23 cellular contexts compared by ENCODE assay signal in the genomic region with DNA sequence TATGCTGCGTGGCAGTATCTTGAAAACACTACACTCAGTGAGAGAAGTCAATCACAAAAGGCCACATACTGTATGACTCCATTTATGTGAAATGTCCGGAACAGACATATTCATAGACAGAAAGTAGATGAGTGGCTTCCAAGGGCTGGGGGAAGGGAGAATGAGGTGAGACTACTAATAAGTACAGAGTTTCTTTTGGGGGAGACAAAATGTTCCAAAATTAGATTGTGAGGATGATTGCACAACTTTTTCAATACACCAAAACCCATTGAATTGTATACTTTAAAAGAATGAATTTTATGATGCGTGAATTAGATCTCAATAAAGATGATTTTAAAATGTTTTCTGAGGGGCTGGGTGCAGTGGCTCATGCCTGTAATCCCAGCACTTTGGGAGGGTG. TPM values are rescaled to one million over a fixed set of nuclear protein-coding genes. Genes with fewer than 3 reads are reported as not detected.
DNase-seq lines count a peak whose midpoint lies in the region; ATAC-seq, FAIRE-seq and TF ChIP-seq lines count a peak whose summit lies in the region.
"Had no signal": no experiment of that assay in that cellular context is flagged by ENCODE, and none has a peak within 500 bp of the region (broad histone marks: within the 10 kb centered on the region; RNA-seq: fewer than 3 reads in every experiment).

No MANE protein-coding gene starts in this region.

- intact Hi-C loops in K562 (cut with micrococcal nuclease), result no loop called here

- no peaks in the 10 kb centered on the region for H3K4me1 Mint-ChIP-seq in activated CD8-positive, alpha-beta memory T cell treated with anti-CD3 and anti-CD28 coated beads, Interleukin-2, amount 10 ng/mL, durations not matched to agents 7 days and 5 days
- H3K4me1 Mint-ChIP-seq: CD14-positive monocyte; CD4-positive, alpha-beta memory T cell had no signal

- H3K36me3 Mint-ChIP-seq in activated CD8-positive, alpha-beta memory T cell treated with anti-CD3 and anti-CD28 coated beads, Interleukin-2, amount 10 ng/mL, durations not matched to agents 7 days and 5 days, result no peaks in the 10 kb centered on the region
- H3K36me3 Mint-ChIP-seq: CD14-positive monocyte; CD4-positive, alpha-beta memory T cell had no signal

- no peak overlapping the region for H3K4me3 ChIP-seq in HEK293 (ENCODE audit: low read depth, low read length)
- H3K4me3 ChIP-seq in K562, result no peak overlapping the region
- H3K4me3 ChIP-seq: BLaER1 had no signal

- no peaks in the 10 kb centered on the region for H3K9me3 ChIP-seq in HEK293 (ENCODE audit: control insufficient read depth, insufficient read depth, low read depth, low read length)
- H3K9me3 ChIP-seq in K562 (replicated peaks; ENCODE audit: control insufficient read depth, insufficient read depth, low read depth, low read length), result no peaks in the 10 kb centered on the region
- H3K9me3 ChIP-seq: BLaER1 had no signal

- H3K36me3 ChIP-seq in HEK293 (ENCODE audit: control insufficient read depth in 2 of 2, insufficient read depth in 1 of 2, low read length in 2 of 2), result no peaks in the 10 kb centered on the region
- no peaks in the 10 kb centered on the region for H3K36me3 ChIP-seq in K562 (ENCODE audit: control insufficient read depth, insufficient read depth, low read length)
- H3K36me3 ChIP-seq: BLaER1 had no signal

- in situ Hi-C loops in K562 (cut with MboI), result no loop called here

- no TSS peak for BruUV-seq in K562 (replicated peaks; lab: Mats Ljungman, UMichigan)

- H3K9ac ChIP-seq in K562 (ENCODE audit: insufficient read depth in 1 of 2, low read depth in 2 of 2, low read length in 2 of 2), result no peak overlapping the region
- H3K9ac ChIP-seq: BLaER1 had no signal

- TF ChIP-seq CTCF in HEK293 (tag by site-specific recombination; IDR thresholded peaks at IDR 0.05), result no peak
- TF ChIP-seq CTCF in K562 (IDR thresholded peaks at IDR 0.05 in 2 of 3, conservative IDR thresholded peaks at IDR 0.05 in 1 of 3; ENCODE audit: insufficient read depth in 2 of 3, low read depth in 1 of 3, low read length in 3 of 3), result no peak

- H3K27ac Mint-ChIP-seq in activated CD8-positive, alpha-beta memory T cell treated with anti-CD3 and anti-CD28 coated beads, Interleukin-2, amount 10 ng/mL, durations not matched to agents 7 days and 5 days, result no peak overlapping the region
- H3K27ac Mint-ChIP-seq: CD14-positive monocyte; CD4-positive, alpha-beta memory T cell had no signal

- H3K4me1 ChIP-seq in HEK293 (ENCODE audit: control insufficient read depth, insufficient read depth, low read length), result no peaks in the 10 kb centered on the region
- no peaks in the 10 kb centered on the region for H3K4me1 ChIP-seq in K562 (replicated peaks in 1 of 2; ENCODE audit: control insufficient read depth in 2 of 2, insufficient read depth in 2 of 2, low read length in 2 of 2)

- ATAC-seq in activated CD8-positive, alpha-beta memory T cell treated with anti-CD3 and anti-CD28 coated beads, Interleukin-2, amount 10 ng/mL, durations not matched to agents 7 days and 5 days, result no peak
- ATAC-seq in K562 (no peak; the same call in 2 of the 3 replicates), GM21528 (IDR thresholded peaks at IDR 0.05; ENCODE audit: low FRiP score, unreplicated experiment) (no peak)
- ATAC-seq: HCT116 had no signal

- peaks cover 40 to 44% of the 10 kb centered on the region in 2 experiments; a peak in 4 of 5 replicates for H3K27me3 ChIP-seq in K562 (ENCODE audit: control insufficient read depth in 2 of 2, insufficient read depth in 2 of 2, low read length in 2 of 2)
- H3K27me3 ChIP-seq: BLaER1 had no signal

- H2AFZ ChIP-seq in K562 (ENCODE audit: low read depth, low read length), result no peak overlapping the region

- no peak for TF ChIP-seq EP300 in K562 (IDR thresholded peaks at IDR 0.05; ENCODE audit: low read length)

- TF ChIP-seq RAD21 in K562 (CRISPR knock-in tag; conservative IDR thresholded peaks at IDR 0.05 in 1 of 2, IDR thresholded peaks at IDR 0.05 in 1 of 2), result no peak

- FAIRE-seq in K562 (lab: Jason Lieb, UNC), result no peak
- FAIRE-seq: G401.6, GM12891 had no signal

- H3K9me3 Mint-ChIP-seq in activated CD8-positive, alpha-beta memory T cell treated with anti-CD3 and anti-CD28 coated beads, Interleukin-2, amount 10 ng/mL, durations not matched to agents 7 days and 5 days (ENCODE audit: low read depth), result no peaks in the 10 kb centered on the region

- DNase-seq in activated CD8-positive, alpha-beta memory T cell treated with anti-CD3 and anti-CD28 coated beads, Interleukin-2, amount 10 ng/mL, durations not matched to agents 7 days and 5 days, result peak; percentile 4
- no peak for DNase-seq in activated CD8-positive, alpha-beta memory T cell treated with anti-CD3 and anti-CD28 coated beads for 24 hours
- DNase-seq in NCI-H345 treated with DMSO at 0.1 percent for 48 hours (lab: John Stamatoyannopoulos, UW; ENCODE audit: unreplicated experiment) (peak; percentile 79), K562 (ENCODE audit: extremely low read depth in 1 of 4, low spot score in 3 of 4) (no peak), activated gamma-delta T cell treated with Interleukin-2 at 50 U/mL for 16 hours (no peak), HK-2 (ENCODE audit: unreplicated experiment) (no peak)
- DNase-seq: 8988T; CD4-positive, alpha-beta memory T cell; DMS153; DND-41; GOT3; H7; KBM-7 had no signal

- H3K27ac ChIP-seq in HEK293 (ENCODE audit: extremely low read depth, low read depth, low read length), result no peak overlapping the region
- no peak overlapping the region for H3K27ac ChIP-seq in K562 (ENCODE audit: extremely low read depth, low read depth, low read length)
- H3K27ac ChIP-seq: BLaER1 had no signal

- H4K20me1 ChIP-seq in K562 (replicated peaks; ENCODE audit: control insufficient read depth, insufficient read depth, low read length), result peaks cover 3% of the 10 kb centered on the region; the same call in 1 of the 2 replicates
- H4K20me1 ChIP-seq: BLaER1 had no signal

- TF ChIP-seq POLR2A in K562 (conservative IDR thresholded peaks at IDR 0.05), result no peak

- POLR2A ChIA-PET in HEK293 (lab: Yijun Ruan, JAX), result no interaction called here
- POLR2A ChIA-PET in K562 (lab: Yijun Ruan, JAX), result no interaction called here

- no peaks in the 10 kb centered on the region for H3K79me2 ChIP-seq in K562 (ENCODE audit: control insufficient read depth, insufficient read depth, low read length)

- H3K27me3 Mint-ChIP-seq in activated CD8-positive, alpha-beta memory T cell treated with anti-CD3 and anti-CD28 coated beads, Interleukin-2, amount 10 ng/mL, durations not matched to agents 7 days and 5 days, result peaks cover 38% of the 10 kb centered on the region

- no peak overlapping the region for H3K4me3 Mint-ChIP-seq in activated CD8-positive, alpha-beta memory T cell treated with anti-CD3 and anti-CD28 coated beads, Interleukin-2, amount 10 ng/mL, durations not matched to agents 7 days and 5 days
- H3K4me3 Mint-ChIP-seq: CD14-positive monocyte; CD4-positive, alpha-beta memory T cell had no signal

- CTCF ChIA-PET in activated CD8-positive, alpha-beta memory T cell treated with anti-CD3 and anti-CD28 coated beads, Interleukin-2, amount 10 ng/mL, durations not matched to agents 7 days and 5 days (lab: Charles Lee), result no interaction called here
- CTCF ChIA-PET in HEK293 (lab: Yijun Ruan, JAX) (interaction anchor here (1.1 kb wide), 1 partner anchor 10 kb away, joined by 3 read pairs; no protein-coding TSS in a partner anchor), K562 (lab: Yijun Ruan, JAX; ENCODE audit: low intra/inter-chr PET ratio) (no interaction called here)

- H3K9me1 ChIP-seq in K562 (ENCODE audit: control insufficient read depth, insufficient read depth, low read length), result no peaks in the 10 kb centered on the region

- WGBS in K562 (ENCODE audit: insufficient coverage, low coverage, missing lambda C conversion rate), result 0% methylated on average over 3 of the region's 3 CpGs

- no peak overlapping the region for H3K4me2 ChIP-seq in K562 (ENCODE audit: insufficient read depth, low read length)
- H3K4me2 ChIP-seq: BLaER1 had no signal

RNA-seq across cellular contexts. Expression of a gene that starts 9.2 kb away (rescaled TPM):
- not detected for total RNA-seq in activated CD8-positive, alpha-beta memory T cell treated with anti-CD3 and anti-CD28 coated beads, Interleukin-2, amount 10 ng/mL, durations not matched to agents 7 days and 5 days
- not detected in 2 replicates for total RNA-seq in K562 (2011; cell fraction: chromatin; rRNA removed; ENCODE audit: low replicate concordance)
- not detected in 2 replicates for total RNA-seq in K562 (2011; cell fraction: nucleolus; rRNA removed)
- total RNA-seq in K562 (2011; cell fraction: nucleoplasm; rRNA removed), result not detected in 2 replicates
- total RNA-seq in K562 (2014; rRNA removed) (not detected in 2 replicates), K562 (2014; rRNA removed; fragmentation: Illumina TruSeq; extraction: Trizol) (not detected in 2 replicates), K562 (2015; rRNA removed; fragmentation: Illumina TruSeq; extraction: Trizol) (not detected in 2 replicates), K562 (2021) (not detected in 2 replicates)
- polyA plus RNA-seq in K562 (2011; rRNA removed) (not detected in 2 replicates), K562 (2014; fragmentation: Illumina TruSeq; extraction: Trizol) (not detected in 2 replicates), K562 (2014; fragmentation: Nextera tagmentation; extraction: Ambion mirVana) (not detected), K562 (2014; rRNA removed) (not detected in 2 replicates)
- polyA plus RNA-seq in K562 (2011; cell fraction: cytosol; rRNA removed), result not detected in 2 replicates
- polyA plus RNA-seq in K562 (2011; cell fraction: nucleus; rRNA removed), result not detected in 2 replicates
- polyA plus RNA-seq in K562 (2012), result not detected in 2 replicates
- not detected in 2 replicates for polyA minus RNA-seq in K562 (2011; rRNA and poly(A)+ RNA removed)
- polyA minus RNA-seq in K562 (2011; cell fraction: cytosol; rRNA and poly(A)+ RNA removed), result not detected in 2 replicates
- not detected in 2 replicates for polyA minus RNA-seq in K562 (2011; cell fraction: nucleus; rRNA and poly(A)+ RNA removed)
- total RNA-seq: A673; CD4-positive, alpha-beta memory T cell; H7; HT-29 had no signal
- polyA plus RNA-seq: AG04450; CD14-positive monocyte; CD4-positive, alpha-beta memory T cell had no signal

RNA-seq across cellular contexts. Expression of a gene that starts 30.7 kb away (rescaled TPM):
- total RNA-seq in activated CD8-positive, alpha-beta memory T cell treated with anti-CD3 and anti-CD28 coated beads, Interleukin-2, amount 10 ng/mL, durations not matched to agents 7 days and 5 days, result 10 to 100 TPM; 31.4 to 37.5 TPM
- total RNA-seq in K562 (2011; cell fraction: chromatin; rRNA removed; ENCODE audit: low replicate concordance), result 95.3 and 106 TPM in 2 replicates
- 55.4 and 62.8 TPM in 2 replicates for total RNA-seq in K562 (2011; cell fraction: nucleolus; rRNA removed)
- 67.5 and 71.1 TPM in 2 replicates for total RNA-seq in K562 (2011; cell fraction: nucleoplasm; rRNA removed)
- total RNA-seq in K562 (2014; rRNA removed), result 40.8 and 60.8 TPM in 2 replicates
- total RNA-seq in K562 (2014; rRNA removed; fragmentation: Illumina TruSeq; extraction: Trizol), result 77.7 and 81.1 TPM in 2 replicates
- total RNA-seq in K562 (2015; rRNA removed; fragmentation: Illumina TruSeq; extraction: Trizol), result 82.6 and 84.9 TPM in 2 replicates
- 68.7 and 70.5 TPM in 2 replicates for total RNA-seq in K562 (2021)
- 49.8 and 52.2 TPM in 2 replicates for polyA plus RNA-seq in K562 (2011; rRNA removed)
- polyA plus RNA-seq in K562 (2011; cell fraction: cytosol; rRNA removed), result 54.7 and 109 TPM in 2 replicates
- 88.3 and 89.8 TPM in 2 replicates for polyA plus RNA-seq in K562 (2011; cell fraction: nucleus; rRNA removed)
- polyA plus RNA-seq in K562 (2012), result 45.2 and 61.8 TPM in 2 replicates
- polyA plus RNA-seq in K562 (2014; fragmentation: Illumina TruSeq; extraction: Trizol), result 100 and 104 TPM in 2 replicates
- 100 to 1,000 TPM; 223 to 248 TPM for polyA plus RNA-seq in K562 (2014; fragmentation: Nextera tagmentation; extraction: Ambion mirVana)
- 33.7 and 62.4 TPM in 2 replicates for polyA plus RNA-seq in K562 (2014; rRNA removed)
- 80.5 and 110 TPM in 2 replicates for polyA minus RNA-seq in K562 (2011; rRNA and poly(A)+ RNA removed)
- polyA minus RNA-seq in K562 (2011; cell fraction: cytosol; rRNA and poly(A)+ RNA removed), result 36.4 and 45.3 TPM in 2 replicates
- polyA minus RNA-seq in K562 (2011; cell fraction: nucleus; rRNA and poly(A)+ RNA removed), result 55.3 and 89.0 TPM in 2 replicates

RNA-seq across cellular contexts. Expression of a gene that starts 53.9 kb away (rescaled TPM):
- not detected for total RNA-seq in activated CD8-positive, alpha-beta memory T cell treated with anti-CD3 and anti-CD28 coated beads, Interleukin-2, amount 10 ng/mL, durations not matched to agents 7 days and 5 days
- total RNA-seq in K562 (2011; cell fraction: chromatin; rRNA removed; ENCODE audit: low replicate concordance), result not detected in 2 replicates
- not detected in 2 replicates for total RNA-seq in K562 (2011; cell fraction: nucleolus; rRNA removed)
- total RNA-seq in K562 (2011; cell fraction: nucleoplasm; rRNA removed), result not detected in 2 replicates
- total RNA-seq in K562 (2014; rRNA removed) (not detected in 2 replicates), K562 (2014; rRNA removed; fragmentation: Illumina TruSeq; extraction: Trizol) (not detected in 2 replicates), K562 (2015; rRNA removed; fragmentation: Illumina TruSeq; extraction: Trizol) (not detected in 2 replicates), K562 (2021) (0.13 and 0.18 TPM in 2 replicates)
- polyA plus RNA-seq in K562 (2011; rRNA removed) (not detected in 2 replicates), K562 (2014; fragmentation: Illumina TruSeq; extraction: Trizol) (not detected in 2 replicates), K562 (2014; fragmentation: Nextera tagmentation; extraction: Ambion mirVana) (not detected), K562 (2014; rRNA removed) (not detected in 2 replicates)
- polyA plus RNA-seq in K562 (2011; cell fraction: cytosol; rRNA removed), result not detected in 2 replicates
- not detected in 2 replicates for polyA plus RNA-seq in K562 (2011; cell fraction: nucleus; rRNA removed)
- 0.07 and 0.15 TPM in 2 replicates for polyA plus RNA-seq in K562 (2012)
- not detected in 2 replicates for polyA minus RNA-seq in K562 (2011; rRNA and poly(A)+ RNA removed)
- not detected in 2 replicates for polyA minus RNA-seq in K562 (2011; cell fraction: cytosol; rRNA and poly(A)+ RNA removed)
- not detected in 2 replicates for polyA minus RNA-seq in K562 (2011; cell fraction: nucleus; rRNA and poly(A)+ RNA removed)
- total RNA-seq: CD4-positive, alpha-beta memory T cell; HT-29 had no signal
- polyA plus RNA-seq: AG04450; CD14-positive monocyte; CD4-positive, alpha-beta memory T cell had no signal

Comparison
In these comparisons a context has a peak if more than half of its experiments do, and no peak if none do; other contexts are left out.
1. DNase-seq: peak in activated CD8-positive, alpha-beta memory T cell treated with anti-CD3 and anti-CD28 coated beads, Interleukin-2, amount 10 ng/mL, durations not matched to agents 7 days and 5 days (single experiment) and NCI-H345 treated with DMSO at 0.1 percent for 48 hours (single experiment); none in activated CD8-positive, alpha-beta memory T cell treated with anti-CD3 and anti-CD28 coated beads for 24 hours (single experiment), K562 (0 of 4), activated gamma-delta T cell treated with Interleukin-2 at 50 U/mL for 16 hours (single experiment) and HK-2 (single experiment).